Comparison of ENCODE assay signal across 1 cellular context in the genomic region with DNA sequence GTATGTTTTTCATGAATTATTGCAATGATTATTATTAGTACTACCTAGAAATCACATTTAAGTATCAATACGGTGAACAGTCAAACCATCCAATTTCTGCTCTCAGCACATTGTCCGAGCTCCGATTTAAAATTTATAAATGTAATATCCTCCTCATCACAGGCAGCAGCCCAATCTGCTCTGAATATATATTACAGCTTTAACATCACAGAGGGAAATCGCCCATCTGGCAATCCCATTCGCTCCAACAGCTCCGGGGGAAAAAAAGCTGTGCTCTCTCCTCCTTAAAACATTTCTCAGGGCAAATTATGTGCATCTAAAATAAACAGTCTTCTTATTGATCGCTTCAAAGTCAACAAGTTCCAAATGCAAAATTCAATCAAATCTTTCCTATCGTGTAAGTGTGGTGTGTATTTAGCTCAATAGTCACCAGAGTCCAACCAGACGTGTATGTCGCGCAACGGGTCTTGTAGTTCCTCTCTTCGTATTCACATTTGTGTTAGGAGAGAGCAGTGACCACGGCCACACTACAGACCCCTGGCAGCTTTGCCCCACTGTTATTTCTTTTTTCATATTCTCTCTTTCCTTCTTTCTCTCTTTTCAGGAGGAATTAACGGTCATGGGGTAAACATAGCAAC.
TF ChIP-seq lines count a peak whose summit lies in the region.

No MANE protein-coding gene starts in this region.

TF ChIP-seq in HepG2, 621 proteins besides CTCF, POLR2A, EP300 and RAD21 (continued from another document):
- TF ChIP-seq ASH2L (IDR thresholded peaks at IDR 0.05; ENCODE audit: insufficient read length, low read depth, low read length) = peak; percentile 40
- TF ChIP-seq ZNF33B (CRISPR knock-in tag; IDR thresholded peaks at IDR 0.05) = no peak
- TF ChIP-seq ZNF138 (CRISPR knock-in tag; IDR thresholded peaks at IDR 0.05; ENCODE audit: low read depth) = no peak
